Comparison of ENCODE assay signal across 28 cellular contexts in genomic region chr5:122081541-122081940, GRCh38. TPM values are rescaled to one million over a fixed set of nuclear protein-coding genes. Genes with fewer than 3 reads are reported as not detected.
"Had no signal": no experiment of that assay in that cellular context is flagged by ENCODE, and none has a peak within 500 bp of the region (broad histone marks: within the 10 kb centered on the region; RNA-seq: fewer than 3 reads in every experiment).

No MANE protein-coding gene starts in this region.

- H3K9me3 ChIP-seq: body of pancreas, left lung, tibial nerve, uterus had no signal

- H3K36me3 ChIP-seq: cardiac muscle cell, left lung, neural progenitor cell, tibial nerve, uterus had no signal

- H3K27ac ChIP-seq: body of pancreas, cardiac muscle cell, foreskin keratinocyte, left lung, neural progenitor cell, tibial nerve, uterus had no signal

- H3K9ac ChIP-seq: neural progenitor cell had no signal

- H3K4me3 ChIP-seq: body of pancreas, cardiac muscle cell, left lung, lung, neural progenitor cell, tibial nerve, uterus had no signal

- H3K4me3 Mint-ChIP-seq: activated naive CD8-positive, alpha-beta T cell treated with anti-CD3 and anti-CD28 coated beads, Interleukin-2, amount 10 ng/mL, durations not matched to agents 7 days and 5 days; activated T-cell treated with anti-CD3 and anti-CD28 coated beads, Interleukin-2, amount 50 U/mL, for 4 hours; immature natural killer cell; mesothelial cell of epicardium; naive thymus-derived CD8-positive, alpha-beta T cell; neural progenitor cell; stimulated activated naive B cell treated with anti-CD40 and anti-IgM and Interleukin-4, amounts not matched to agents 10 μg/mL and 1 μg/mL and 100 μg/mL, for 72 hours; T-helper 17 cell had no signal

- H3K9me3 Mint-ChIP-seq: activated naive CD8-positive, alpha-beta T cell treated with anti-CD3 and anti-CD28 coated beads, Interleukin-2, amount 10 ng/mL, durations not matched to agents 7 days and 5 days; activated T-cell treated with anti-CD3 and anti-CD28 coated beads, Interleukin-2, amount 50 U/mL, for 4 hours; activated T-helper 2 cell treated with anti-CD3 and anti-CD28 coated beads, Interferon-gamma antibody, Interleukin-2, Interleukin-4, amounts not matched to agents 10 μg/mL and 5 μg/mL and 100 μg/mL, durations not matched to agents 14 hours and 24 hours and 36 hours; mesothelial cell of epicardium; neural progenitor cell; stimulated activated naive B cell treated with anti-CD40 and anti-IgM and Interleukin-4, amounts not matched to agents 10 μg/mL and 1 μg/mL and 100 μg/mL, for 72 hours had no signal

- H3K4me1 ChIP-seq: foreskin keratinocyte, uterus had no signal

- H3K27me3 ChIP-seq: body of pancreas, tibial nerve, uterus had no signal

- DNase-seq: activated CD4-positive, alpha-beta T cell treated with anti-CD3 and anti-CD28 coated beads for 4 hours; activated CD4-positive, alpha-beta T cell treated with anti-CD3 and anti-CD28 coated beads, Interleukin-2, amount 50 U/mL, for 48 hours; activated CD4-positive, CD25-positive, alpha-beta regulatory T cell; activated CD8-positive, alpha-beta memory T cell treated with anti-CD3 and anti-CD28 coated beads, Interleukin-2, amount 50 U/mL, for 48 hours; activated naive CD4-positive, alpha-beta T cell treated with Interleukin-2 at 50 U/mL for 16 hours; activated naive CD8-positive, alpha-beta T cell treated with anti-CD3 and anti-CD28 coated beads, Interleukin-2, amount 10 ng/mL, durations not matched to agents 7 days and 5 days; activated T-cell treated with anti-CD3 and anti-CD28 coated beads, Interleukin-2, amount 50 U/mL, for 4 hours; amniotic stem cell; body of pancreas; erythroblast; foreskin keratinocyte; immature natural killer cell; left lung; naive thymus-derived CD8-positive, alpha-beta T cell; retina; stimulated activated CD4-positive, alpha-beta T cell treated with anti-CD3 and anti-CD28 coated beads, Interleukin-2, amount 100 ng/mL, for 48 hours; stimulated activated CD8-positive, alpha-beta memory T cell treated with anti-CD3 and anti-CD28 coated beads, Interleukin-4, amount 100 ng/mL, for 48 hours; stimulated activated naive B cell treated with anti-CD40 and anti-IgM and Interleukin-4, amounts not matched to agents 10 μg/mL and 1 μg/mL and 100 μg/mL, for 72 hours; T-helper 17 cell; uterus had no signal

- H3K36me3 Mint-ChIP-seq: activated naive CD8-positive, alpha-beta T cell treated with anti-CD3 and anti-CD28 coated beads, Interleukin-2, amount 10 ng/mL, durations not matched to agents 7 days and 5 days; immature natural killer cell; mesothelial cell of epicardium; neural progenitor cell had no signal

- ATAC-seq: activated T-cell treated with anti-CD3 and anti-CD28 coated beads, Interleukin-2, amount 50 U/mL, for 4 hours; body of pancreas; foreskin keratinocyte; left lung; naive thymus-derived CD8-positive, alpha-beta T cell; stimulated activated naive B cell treated with anti-CD40 and anti-IgM and Interleukin-4, amounts not matched to agents 10 μg/mL and 1 μg/mL and 100 μg/mL, for 72 hours; T-helper 17 cell had no signal

- H3K27ac Mint-ChIP-seq: activated naive CD8-positive, alpha-beta T cell treated with anti-CD3 and anti-CD28 coated beads, Interleukin-2, amount 10 ng/mL, durations not matched to agents 7 days and 5 days; activated T-helper 2 cell treated with anti-CD3 and anti-CD28 coated beads, Interferon-gamma antibody, Interleukin-2, Interleukin-4, amounts not matched to agents 10 μg/mL and 5 μg/mL and 100 μg/mL, durations not matched to agents 14 hours and 24 hours and 36 hours; immature natural killer cell; mesothelial cell of epicardium; naive thymus-derived CD8-positive, alpha-beta T cell; neural progenitor cell; progenitor cell of endocrine pancreas; stimulated activated naive B cell treated with anti-CD40 and anti-IgM and Interleukin-4, amounts not matched to agents 10 μg/mL and 1 μg/mL and 100 μg/mL, for 72 hours; T-helper 17 cell had no signal

RNA-seq across cellular contexts. Expression of gene LOX, which starts 3.5 kb away (rescaled TPM):
- total RNA-seq: activated CD8-positive, alpha-beta memory T cell treated with anti-CD3 and anti-CD28 coated beads for 36 hours; activated naive CD8-positive, alpha-beta T cell treated with anti-CD3 and anti-CD28 coated beads, Interleukin-2, amount 10 ng/mL, durations not matched to agents 7 days and 5 days; activated T-helper 2 cell treated with anti-CD3 and anti-CD28 coated beads, Interferon-gamma antibody, Interleukin-2, Interleukin-4, amounts not matched to agents 10 μg/mL and 5 μg/mL and 100 μg/mL, durations not matched to agents 14 hours and 24 hours and 36 hours; naive thymus-derived CD8-positive, alpha-beta T cell had no signal
- polyA plus RNA-seq: immature natural killer cell; naive thymus-derived CD8-positive, alpha-beta T cell had no signal

RNA-seq across cellular contexts. Expression of gene ZNF474, which starts 47.8 kb away (rescaled TPM):
- total RNA-seq: activated CD8-positive, alpha-beta memory T cell treated with anti-CD3 and anti-CD28 coated beads for 36 hours; activated T-helper 2 cell treated with anti-CD3 and anti-CD28 coated beads, Interferon-gamma antibody, Interleukin-2, Interleukin-4, amounts not matched to agents 10 μg/mL and 5 μg/mL and 100 μg/mL, durations not matched to agents 14 hours and 24 hours and 36 hours; body of pancreas; cardiac muscle cell; foreskin keratinocyte had no signal
- polyA plus RNA-seq: cardiac muscle cell; foreskin keratinocyte; immature natural killer cell; naive thymus-derived CD8-positive, alpha-beta T cell had no signal
